1 cellular context compared by ENCODE assay signal in genomic region chr1:210366767-210367166, GRCh38.
TF ChIP-seq lines count a peak whose summit lies in the region.

No MANE protein-coding gene starts in this region.

TF ChIP-seq in HepG2, 621 proteins besides CTCF, POLR2A, EP300 and RAD21 (continued from another document and continues in another):
- TF ChIP-seq PRDM10 (CRISPR knock-in tag; IDR thresholded peaks at IDR 0.05; ENCODE audit: low read depth) (no peak), PAXIP1 (CRISPR knock-in tag; conservative IDR thresholded peaks at IDR 0.05) (0 out of 2 replicates have a peak, but pooled peaks have one; percentile 35), KDM1A (CRISPR knock-in tag; IDR thresholded peaks at IDR 0.05) (no peak), ZBTB21 (CRISPR knock-in tag; IDR thresholded peaks at IDR 0.05) (no peak), KMT2B (CRISPR knock-in tag; IDR thresholded peaks at IDR 0.05) (no peak), ZNF790 (CRISPR knock-in tag; IDR thresholded peaks at IDR 0.05; ENCODE audit: borderline replicate concordance) (no peak), ZNF770 (CRISPR knock-in tag; IDR thresholded peaks at IDR 0.05) (no peak), SP1 (IDR thresholded peaks at IDR 0.05) (no peak), SP1 (CRISPR knock-in tag; IDR thresholded peaks at IDR 0.05) (no peak), DMAP1 (CRISPR knock-in tag; IDR thresholded peaks at IDR 0.05) (no peak), KLF9 (CRISPR knock-in tag; IDR thresholded peaks at IDR 0.05; ENCODE audit: low read depth) (no peak), MED1 (CRISPR knock-in tag; IDR thresholded peaks at IDR 0.05) (0 out of 2 replicates have a peak, but pooled peaks have one; percentile 27), ZNF280B (CRISPR knock-in tag; IDR thresholded peaks at IDR 0.05; ENCODE audit: borderline replicate concordance) (no peak), PRDM4 (CRISPR knock-in tag; IDR thresholded peaks at IDR 0.05; ENCODE audit: borderline replicate concordance) (no peak), ZNF710 (CRISPR knock-in tag; IDR thresholded peaks at IDR 0.05; ENCODE audit: borderline replicate concordance) (0 out of 2 replicates have a peak, but pooled peaks have one; percentile 36), ASH2L (IDR thresholded peaks at IDR 0.05; ENCODE audit: insufficient read length, low read depth, low read length) (no peak), ZNF276 (CRISPR knock-in tag; IDR thresholded peaks at IDR 0.05; ENCODE audit: low read depth) (no peak), ELF4 (CRISPR knock-in tag; IDR thresholded peaks at IDR 0.05; ENCODE audit: borderline replicate concordance) (no peak), HCFC1 (IDR thresholded peaks at IDR 0.05; ENCODE audit: low read depth, low read length) (no peak), HIVEP1 (CRISPR knock-in tag; IDR thresholded peaks at IDR 0.05) (no peak), GFI1 (CRISPR knock-in tag; IDR thresholded peaks at IDR 0.05; ENCODE audit: borderline replicate concordance) (no peak), SALL1 (CRISPR knock-in tag; IDR thresholded peaks at IDR 0.05) (peak; percentile 50), ZNF362 (CRISPR knock-in tag; IDR thresholded peaks at IDR 0.05; ENCODE audit: borderline replicate concordance) (no peak), ZIK1 (CRISPR knock-in tag; IDR thresholded peaks at IDR 0.05; ENCODE audit: borderline replicate concordance, low read depth) (no peak), FOXK2 (IDR thresholded peaks at IDR 0.05) (no peak), ZNF547 (CRISPR knock-in tag; IDR thresholded peaks at IDR 0.05) (no peak), HMGXB4 (CRISPR knock-in tag; IDR thresholded peaks at IDR 0.05; ENCODE audit: borderline replicate concordance in 1 of 2, low read depth in 1 of 2) (no peak), HNF1B (CRISPR knock-in tag; IDR thresholded peaks at IDR 0.05) (no peak), TMF1 (CRISPR knock-in tag; IDR thresholded peaks at IDR 0.05; ENCODE audit: low read depth) (no peak), PCBP2 (optimal IDR thresholded peaks at IDR 0.05; ENCODE audit: low read depth, low read length, poor library complexity, severe bottlenecking) (no peak), ZNF598 (CRISPR knock-in tag; IDR thresholded peaks at IDR 0.05; ENCODE audit: borderline replicate concordance) (no peak), ZNF260 (CRISPR knock-in tag; IDR thresholded peaks at IDR 0.05; ENCODE audit: borderline replicate concordance, low read depth) (no peak), FOXM1 (CRISPR knock-in tag; IDR thresholded peaks at IDR 0.05) (no peak), ARNTL (CRISPR knock-in tag; IDR thresholded peaks at IDR 0.05) (no peak), ZNF773 (CRISPR knock-in tag; IDR thresholded peaks at IDR 0.05; ENCODE audit: borderline replicate concordance) (no peak), BCL6 (CRISPR knock-in tag; IDR thresholded peaks at IDR 0.05) (0 out of 2 replicates have a peak, but pooled peaks have one; percentile 33)
